Comparison of ENCODE assay signal across 8 cellular contexts in the genomic region with DNA sequence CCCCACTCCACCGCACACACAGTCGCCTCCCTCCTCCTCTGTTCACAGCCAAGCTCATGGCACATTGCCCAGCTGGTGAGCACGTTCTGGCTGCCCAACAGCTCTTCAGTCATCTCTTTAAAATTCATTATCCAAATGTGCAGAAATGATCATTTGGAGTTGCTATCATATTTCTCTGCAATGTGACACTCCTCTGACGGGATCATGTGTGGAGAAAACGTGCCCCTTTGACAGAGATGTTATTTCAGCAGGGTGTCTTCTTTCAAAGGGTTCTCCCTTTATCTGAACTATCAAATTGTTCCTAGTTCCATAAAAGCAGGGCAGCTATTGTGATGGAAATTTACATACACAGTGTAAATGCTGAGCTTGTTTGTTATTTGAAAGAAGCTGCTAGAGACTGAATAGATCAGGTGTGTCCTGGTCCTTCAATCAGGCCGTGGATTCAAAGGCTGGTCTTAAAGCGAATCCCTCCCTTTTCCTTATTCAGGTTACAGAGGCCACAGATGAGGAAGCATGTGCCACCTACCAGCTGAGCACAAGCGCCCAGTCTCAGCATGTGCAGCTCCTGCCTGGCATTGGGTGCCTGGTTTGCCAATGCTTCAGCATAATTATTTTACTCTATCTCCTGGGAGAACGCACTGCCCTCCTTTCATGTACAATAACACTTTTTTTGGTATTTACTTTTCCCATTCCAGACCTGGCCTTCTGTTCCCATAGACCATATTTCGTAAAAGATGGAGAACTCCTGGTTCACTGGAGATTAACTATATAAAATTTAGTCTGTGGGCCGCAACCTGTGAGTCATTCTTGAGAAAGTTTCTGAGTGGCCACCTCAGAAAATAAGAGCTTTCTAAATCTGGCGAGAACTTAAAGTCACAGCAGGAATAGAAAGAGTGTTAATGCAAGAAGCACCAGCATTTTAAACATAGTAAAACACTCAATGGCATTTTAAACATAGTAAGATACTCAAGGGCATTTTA.
DNase-seq lines count a peak whose midpoint lies in the region; ATAC-seq lines count a peak whose summit lies in the region.

No MANE protein-coding gene starts in this region.

- no peak for ATAC-seq in HG03139 (IDR thresholded peaks at IDR 0.05; ENCODE audit: unreplicated experiment)

- DNase-seq in HT1080 (ENCODE audit: low read depth) = peak; percentile 82
- DNase-seq in RPMI7951 (ENCODE audit: low read depth) = peak; percentile 88
- peak; percentile 64 for DNase-seq in globus pallidus (ENCODE audit: low spot score)
- DNase-seq in smooth muscle cell of the brain vasculature (ENCODE audit: low read depth, low spot score) = peak; percentile 28
- DNase-seq in hepatic stellate cell (ENCODE audit: low spot score) = no peak
- DNase-seq in HuH-7.5 (ENCODE audit: low spot score) = no peak
- DNase-seq in activated T-cell treated with anti-CD3 and anti-CD28 coated beads for 4 hours = no peak

Comparison
In these comparisons a context has a peak if more than half of its experiments do, and no peak if none do; other contexts are left out.
1. DNase-seq: peak in HT1080 (single experiment), RPMI7951 (single experiment), globus pallidus (single experiment) and smooth muscle cell of the brain vasculature (single experiment); none in hepatic stellate cell (single experiment), HuH-7.5 (single experiment) and activated T-cell treated with anti-CD3 and anti-CD28 coated beads for 4 hours (single experiment).